In genomic region chr16:67430504-67431076, GRCh38 we compare ENCODE assay signal across 6 cellular contexts. TPM values are rescaled to one million over a fixed set of nuclear protein-coding genes. Genes with fewer than 3 reads are reported as not detected.
DNase-seq lines count a peak whose midpoint lies in the region; ATAC-seq, FAIRE-seq and TF ChIP-seq lines count a peak whose summit lies in the region.

No MANE protein-coding gene starts in this region.

- H3K4me1 ChIP-seq in Panc1 (ENCODE audit: control insufficient read depth, insufficient read depth, low read length) (peaks cover 2% of the 10 kb centered on the region; the same call in 1 of the 2 replicates), endothelial cell of umbilical vein (ENCODE audit: control insufficient read depth, extremely low read depth, insufficient read depth, low read length) (peaks cover 8% of the 10 kb centered on the region)

- no peak overlapping the region for H3K9ac ChIP-seq in endothelial cell of umbilical vein (replicated peaks; ENCODE audit: extremely low read depth, insufficient read depth, low read length)

- no peaks in the 10 kb centered on the region for H4K20me1 ChIP-seq in endothelial cell of umbilical vein (replicated peaks; ENCODE audit: control insufficient read depth, extremely low read depth, insufficient read depth, low read length)

- no TSS peak for BruUV-seq in Panc1 (replicated peaks; lab: Mats Ljungman, UMichigan)
- no TSS peak for BruUV-seq in endothelial cell of umbilical vein (replicated peaks; lab: Mats Ljungman, UMichigan)

- H2AFZ ChIP-seq in endothelial cell of umbilical vein (ENCODE audit: low read depth, low read length): peak overlapping the region; percentile 58

- TF ChIP-seq CTCF in BJ (IDR thresholded peaks at IDR 0.05; ENCODE audit: insufficient read depth, low read depth, low read length) (no peak), Panc1 (IDR thresholded peaks at IDR 0.05) (no peak), endothelial cell of umbilical vein (IDR thresholded peaks at IDR 0.05; ENCODE audit: extremely low read depth in 1 of 2, insufficient read depth in 1 of 2, low read depth in 1 of 2, low read length in 2 of 2) (no peak)

- intact Hi-C loops in Panc1 (cut with micrococcal nuclease; ENCODE audit: unreplicated experiment): no loop called here
- intact Hi-C loops in endothelial cell of umbilical vein (cut with micrococcal nuclease): no loop called here

- CTCF ChIA-PET in BJ (lab: Yijun Ruan, JAX) (interaction anchor here (1.9 to 7.2 kb wide), 3 partner anchors 15 to 35 kb away, joined by 4 to 47 read pairs (median 9); no protein-coding TSS in a partner anchor), Panc1 (lab: Charles Lee) (interaction anchor here (0.6 to 0.7 kb wide), 2 partner anchors 9 to 13 kb away, joined by 3 read pairs; no protein-coding TSS in a partner anchor), endothelial cell of umbilical vein (lab: Charles Lee) (interaction anchor here (0.6 to 3.7 kb wide), 15 partner anchors 10 to 458 kb away, joined by 3 to 25 read pairs (median 4); no protein-coding TSS in a partner anchor)

- H3K4me2 ChIP-seq in endothelial cell of umbilical vein (ENCODE audit: insufficient read depth, low read length): peak overlapping the region; percentile 10

- H3K27ac ChIP-seq in Panc1 (ENCODE audit: low read length): no peak overlapping the region
- no peak overlapping the region for H3K27ac ChIP-seq in endothelial cell of umbilical vein (ENCODE audit: insufficient read depth, low read depth, low read length)

- POLR2A ChIA-PET in BJ (lab: Charles Lee) (interaction anchor here (0.8 kb wide), 1 partner anchor 17 kb away, joined by 7 read pairs; no protein-coding TSS in a partner anchor), Panc1 (lab: Charles Lee) (no interaction called here), endothelial cell of umbilical vein (lab: Charles Lee) (no interaction called here)

- H3K36me3 ChIP-seq in BJ (ENCODE audit: control insufficient read depth, insufficient read depth, low read length) (no peaks in the 10 kb centered on the region; the same call in 1 of the 2 replicates), Panc1 (ENCODE audit: control insufficient read depth, insufficient read depth, low read length) (no peaks in the 10 kb centered on the region), endothelial cell of umbilical vein (ENCODE audit: control insufficient read depth in 2 of 2, extremely low read depth in 1 of 2, insufficient read depth in 2 of 2, low read length in 2 of 2) (peaks cover 0 to under 1% of the 10 kb centered on the region in 2 experiments)

- dilution Hi-C loops in endothelial cell of umbilical vein (cut with MboI; ENCODE audit: extremely low pct_ligation_motif_present, low sequenced_read_pairs): no loop called here

- no peaks in the 10 kb centered on the region for H3K79me2 ChIP-seq in endothelial cell of umbilical vein (ENCODE audit: control insufficient read depth, insufficient read depth, low read length)

- ATAC-seq in Panc1 (peak; percentile 43), HG03432 (IDR thresholded peaks at IDR 0.05; ENCODE audit: unreplicated experiment) (no peak)

- no peaks in the 10 kb centered on the region for H3K9me1 ChIP-seq in endothelial cell of umbilical vein (replicated peaks; ENCODE audit: control insufficient read depth, extremely low read depth, insufficient read depth, low read length)

- DNase-seq in BJ (ENCODE audit: low read depth) (no peak), Panc1 (ENCODE audit: low read depth, low spot score) (no peak), endothelial cell of umbilical vein (ENCODE audit: low read depth, low spot score) (no peak), skeletal muscle cell (ENCODE audit: low read depth) (no peak), H54 (ENCODE audit: insufficient read length, low spot score) (no peak)

- FAIRE-seq in endothelial cell of umbilical vein (lab: Jason Lieb, UNC) (peak; percentile 31), H54 (lab: Jason Lieb, UNC) (no peak)

- no peaks in the 10 kb centered on the region for H3K9me3 ChIP-seq in Panc1 (ENCODE audit: control insufficient read depth, insufficient read depth, low read depth, low read length)
- H3K9me3 ChIP-seq in endothelial cell of umbilical vein (replicated peaks; ENCODE audit: control insufficient read depth, insufficient read depth, low read length): no peaks in the 10 kb centered on the region

- in situ Hi-C loops in Panc1 (cut with HindIII; ENCODE audit: low pct_unique_long_range_greater_than_20kb, low sequenced_read_pairs): no loop called here

- peaks cover 24% of the 10 kb centered on the region for H3K27me3 ChIP-seq in BJ (ENCODE audit: control insufficient read depth, insufficient read depth, low read length)
- H3K27me3 ChIP-seq in Panc1 (ENCODE audit: control insufficient read depth, insufficient read depth, low read length): no peaks in the 10 kb centered on the region
- H3K27me3 ChIP-seq in endothelial cell of umbilical vein (ENCODE audit: control insufficient read depth in 2 of 2, insufficient read depth in 2 of 2, low read length in 2 of 2): peaks cover 21 to 23% of the 10 kb centered on the region in 2 experiments

- H3K4me3 ChIP-seq in BJ (ENCODE audit: low read depth, low read length) (peak overlapping the region; percentile 29), Panc1 (ENCODE audit: low read depth in 2 of 2, low read length in 2 of 2) (peak overlapping the region; percentile 32 to 37), endothelial cell of umbilical vein (replicated peaks in 1 of 3; ENCODE audit: insufficient read depth in 1 of 3, low read depth in 1 of 3, low read length in 3 of 3) (peak overlapping the region in 1 of 3 experiments; percentile 32), skeletal muscle cell (ENCODE audit: low read depth, low read length) (peak overlapping the region; percentile 35)

- no peak for TF ChIP-seq POLR2A in endothelial cell of umbilical vein (IDR thresholded peaks at IDR 0.05; ENCODE audit: low read depth, low read length)
- no peak for TF ChIP-seq POLR2A in H54 (IDR thresholded peaks at IDR 0.05; ENCODE audit: low read depth, low read length)

RNA-seq across cellular contexts. Expression of gene HSD11B2, which starts 0.3 kb away (rescaled TPM):
- 0.07 TPM in 1 of 2 replicates, not detected in the other for polyA plus RNA-seq in BJ (2011; rRNA removed)
- not detected in 2 replicates for polyA minus RNA-seq in BJ (2011; rRNA and poly(A)+ RNA removed)
- 0.77 TPM for total RNA-seq in Panc1 (2021; ENCODE audit: unreplicated experiment)
- 1.0 TPM for polyA plus RNA-seq in Panc1 (2012; ENCODE audit: insufficient read length)
- total RNA-seq in endothelial cell of umbilical vein: not detected in 2 replicates
- polyA plus RNA-seq in endothelial cell of umbilical vein: 0.10 and 0.16 TPM in 2 replicates
- 0.07 and 0.12 TPM in 2 replicates for polyA plus RNA-seq in endothelial cell of umbilical vein (2011; cell fraction: cytosol; rRNA removed)
- 0.07 and 0.18 TPM in 2 replicates for polyA plus RNA-seq in endothelial cell of umbilical vein (2011; cell fraction: nucleus; rRNA removed)
- polyA plus RNA-seq in endothelial cell of umbilical vein (2012): 0.08 TPM in 1 of 2 replicates, not detected in the other
- 0.19 TPM in 1 of 2 replicates, not detected in the other for polyA minus RNA-seq in endothelial cell of umbilical vein
- polyA minus RNA-seq in endothelial cell of umbilical vein (2011; cell fraction: cytosol; rRNA and poly(A)+ RNA removed): 1.2 TPM
- not detected in 2 replicates for polyA minus RNA-seq in endothelial cell of umbilical vein (2011; cell fraction: nucleus; rRNA and poly(A)+ RNA removed)

RNA-seq across cellular contexts. Expression of gene ZDHHC1, which starts 14.3 kb away (rescaled TPM):
- polyA plus RNA-seq in BJ (2011; rRNA removed) (3.5 and 7.4 TPM in 2 replicates), endothelial cell of umbilical vein (11.4 and 14.1 TPM in 2 replicates)
- 7.6 TPM in 2 replicates for polyA minus RNA-seq in BJ (2011; rRNA and poly(A)+ RNA removed)
- total RNA-seq in Panc1 (2021; ENCODE audit: unreplicated experiment) (7.8 TPM), endothelial cell of umbilical vein (12.9 and 14.4 TPM in 2 replicates)
- polyA plus RNA-seq in Panc1 (2012; ENCODE audit: insufficient read length): 10.4 TPM
- 4.3 and 6.4 TPM in 2 replicates for polyA plus RNA-seq in endothelial cell of umbilical vein (2011; cell fraction: cytosol; rRNA removed)
- 16.9 and 20.3 TPM in 2 replicates for polyA plus RNA-seq in endothelial cell of umbilical vein (2011; cell fraction: nucleus; rRNA removed)
- 8.3 and 12.5 TPM in 2 replicates for polyA plus RNA-seq in endothelial cell of umbilical vein (2012)
- 6.8 and 12.0 TPM in 2 replicates for polyA minus RNA-seq in endothelial cell of umbilical vein
- polyA minus RNA-seq in endothelial cell of umbilical vein (2011; cell fraction: cytosol; rRNA and poly(A)+ RNA removed): not detected
- polyA minus RNA-seq in endothelial cell of umbilical vein (2011; cell fraction: nucleus; rRNA and poly(A)+ RNA removed): 9.3 and 11.9 TPM in 2 replicates

RNA-seq across cellular contexts. Expression of gene TPPP3, which starts 37.3 kb away (rescaled TPM):
- polyA plus RNA-seq in BJ (2011; rRNA removed) (0.26 and 0.64 TPM in 2 replicates), endothelial cell of umbilical vein (0.33 and 0.91 TPM in 2 replicates)
- polyA minus RNA-seq in BJ (2011; rRNA and poly(A)+ RNA removed): 0.24 TPM in 1 of 2 replicates, not detected in the other
- total RNA-seq in Panc1 (2021; ENCODE audit: unreplicated experiment) (0.95 TPM), endothelial cell of umbilical vein (1.3 and 2.0 TPM in 2 replicates)
- 6.0 TPM for polyA plus RNA-seq in Panc1 (2012; ENCODE audit: insufficient read length)
- 0.77 and 1.0 TPM in 2 replicates for polyA plus RNA-seq in endothelial cell of umbilical vein (2011; cell fraction: cytosol; rRNA removed)
- polyA plus RNA-seq in endothelial cell of umbilical vein (2011; cell fraction: nucleus; rRNA removed): 0.32 and 0.81 TPM in 2 replicates
- 1.2 and 3.2 TPM in 2 replicates for polyA plus RNA-seq in endothelial cell of umbilical vein (2012)
- polyA minus RNA-seq in endothelial cell of umbilical vein: not detected in 2 replicates
- not detected for polyA minus RNA-seq in endothelial cell of umbilical vein (2011; cell fraction: cytosol; rRNA and poly(A)+ RNA removed)
- 0.24 and 0.29 TPM in 2 replicates for polyA minus RNA-seq in endothelial cell of umbilical vein (2011; cell fraction: nucleus; rRNA and poly(A)+ RNA removed)

RNA-seq across cellular contexts. Expression of gene ATP6V0D1, which starts 50.4 kb away (rescaled TPM):
- 111 and 155 TPM in 2 replicates for polyA plus RNA-seq in BJ (2011; rRNA removed)
- polyA minus RNA-seq in BJ (2011; rRNA and poly(A)+ RNA removed): 138 and 208 TPM in 2 replicates
- 70.8 TPM for total RNA-seq in Panc1 (2021; ENCODE audit: unreplicated experiment)
- polyA plus RNA-seq in Panc1 (2012; ENCODE audit: insufficient read length): 103 TPM
- total RNA-seq in endothelial cell of umbilical vein: 77.1 and 82.8 TPM in 2 replicates
- polyA plus RNA-seq in endothelial cell of umbilical vein: 232 and 254 TPM in 2 replicates
- polyA plus RNA-seq in endothelial cell of umbilical vein (2011; cell fraction: cytosol; rRNA removed): 157 and 178 TPM in 2 replicates
- 77.5 and 83.5 TPM in 2 replicates for polyA plus RNA-seq in endothelial cell of umbilical vein (2011; cell fraction: nucleus; rRNA removed)
- 133 and 143 TPM in 2 replicates for polyA plus RNA-seq in endothelial cell of umbilical vein (2012)
- polyA minus RNA-seq in endothelial cell of umbilical vein: 213 and 277 TPM in 2 replicates
- 89.4 TPM for polyA minus RNA-seq in endothelial cell of umbilical vein (2011; cell fraction: cytosol; rRNA and poly(A)+ RNA removed)
- 35.4 and 43.4 TPM in 2 replicates for polyA minus RNA-seq in endothelial cell of umbilical vein (2011; cell fraction: nucleus; rRNA and poly(A)+ RNA removed)

RNA-seq across cellular contexts. Expression of gene AGRP, which starts 52.8 kb away (rescaled TPM):
- polyA plus RNA-seq in BJ (2011; rRNA removed) (not detected in 2 replicates), endothelial cell of umbilical vein (not detected in 2 replicates)
- polyA minus RNA-seq in BJ (2011; rRNA and poly(A)+ RNA removed): not detected in 2 replicates
- total RNA-seq in Panc1 (2021; ENCODE audit: unreplicated experiment) (not detected), endothelial cell of umbilical vein (not detected in 2 replicates)
- polyA plus RNA-seq in Panc1 (2012; ENCODE audit: insufficient read length): not detected
- not detected in 2 replicates for polyA plus RNA-seq in endothelial cell of umbilical vein (2011; cell fraction: cytosol; rRNA removed)
- polyA plus RNA-seq in endothelial cell of umbilical vein (2011; cell fraction: nucleus; rRNA removed): not detected in 2 replicates
- polyA plus RNA-seq in endothelial cell of umbilical vein (2012): not detected in 2 replicates
- polyA minus RNA-seq in endothelial cell of umbilical vein: not detected in 2 replicates
- polyA minus RNA-seq in endothelial cell of umbilical vein (2011; cell fraction: cytosol; rRNA and poly(A)+ RNA removed): not detected
- not detected in 2 replicates for polyA minus RNA-seq in endothelial cell of umbilical vein (2011; cell fraction: nucleus; rRNA and poly(A)+ RNA removed)
